ENCODE assay signal across 8 cellular contexts in the genomic region with DNA sequence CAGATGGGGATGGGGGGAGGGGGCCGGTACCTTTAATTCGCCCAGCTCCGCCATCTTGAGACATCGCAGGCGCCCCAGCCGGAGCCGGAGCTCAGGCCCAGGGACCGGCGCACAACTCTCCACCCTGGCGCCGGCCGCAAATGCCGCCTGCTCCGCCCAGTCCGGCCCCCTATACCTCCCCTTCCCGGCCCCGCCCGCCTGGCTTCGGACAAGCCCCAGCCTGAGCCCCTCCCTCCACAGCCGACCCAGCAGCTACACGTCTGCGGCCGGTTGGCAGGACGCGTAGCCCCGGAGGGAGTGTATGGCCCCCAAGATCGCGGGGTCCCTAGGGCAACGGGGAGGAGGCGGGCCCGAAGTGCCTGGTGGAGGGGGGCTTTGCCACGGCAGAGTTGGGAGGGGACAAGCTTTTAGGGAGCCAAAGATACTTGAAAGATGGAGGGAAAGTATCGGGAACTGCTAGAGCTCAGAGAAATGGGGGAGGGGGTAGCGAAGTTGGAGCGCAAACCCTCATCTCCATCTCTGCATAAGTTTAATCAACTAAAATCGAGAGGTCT. TPM values are rescaled to one million over a fixed set of nuclear protein-coding genes. Genes with fewer than 3 reads are reported as not detected.
DNase-seq lines count a peak whose midpoint lies in the region; ATAC-seq, FAIRE-seq and TF ChIP-seq lines count a peak whose summit lies in the region.

Gene PIAS3 (minus strand): TSS at position 145 of the 554 bp plus-strand sequence. CDS start 91 bp downstream, at position 54.

- no peaks in the 10 kb centered on the region for H3K27me3 Mint-ChIP-seq in stimulated activated naive CD8-positive, alpha-beta T cell treated with anti-CD3 and anti-CD28 coated beads, Interleukin-15, amount 100 ng/mL, for 72 hours

- no peaks in the 10 kb centered on the region for H3K9me3 Mint-ChIP-seq in stimulated activated naive CD8-positive, alpha-beta T cell treated with anti-CD3 and anti-CD28 coated beads, Interleukin-15, amount 100 ng/mL, for 72 hours

- H3K9me2 ChIP-seq in Loucy (replicated peaks; ENCODE audit: low read depth, low read length) (no peaks in the 10 kb centered on the region), neural cell (ENCODE audit: insufficient read depth, low read length) (no peaks in the 10 kb centered on the region)

- H3K27ac Mint-ChIP-seq in stimulated activated naive CD8-positive, alpha-beta T cell treated with anti-CD3 and anti-CD28 coated beads, Interleukin-15, amount 100 ng/mL, for 72 hours: peak within 1 kb of the TSS; percentile 84 to 97

- H3K27me3 ChIP-seq in Loucy (ENCODE audit: insufficient read depth, low read length, poor library complexity, severe bottlenecking) (no peaks in the 10 kb centered on the region), neural cell (ENCODE audit: insufficient read depth, low read depth, low read length) (no peaks in the 10 kb centered on the region)

- H3F3A ChIP-seq in Loucy (ENCODE audit: low read depth): peaks cover 3% of the 10 kb centered on the region; the same call in 1 of the 2 replicates
- no peaks in the 10 kb centered on the region for H3F3A ChIP-seq in neural cell (ENCODE audit: insufficient read depth, low read length, poor library complexity, severe bottlenecking)

- H3K79me2 ChIP-seq in Loucy (ENCODE audit: insufficient read depth, low read length) (peaks cover 17% of the 10 kb centered on the region), neural cell (replicated peaks; ENCODE audit: insufficient read depth, low read length) (peaks cover 5% of the 10 kb centered on the region)

- H3K4me3 ChIP-seq in Loucy (ENCODE audit: low read length, poor library complexity, severe bottlenecking) (peak within 1 kb of the TSS; percentile 87), fibroblast of the aortic adventitia (ENCODE audit: low read depth, low read length) (peak within 1 kb of the TSS; percentile 91), neural cell (ENCODE audit: low read length) (peak within 1 kb of the TSS; percentile 94)

- H3K4me1 ChIP-seq in Loucy (ENCODE audit: insufficient read depth, low read length, poor library complexity, severe bottlenecking): peaks cover 11% of the 10 kb centered on the region

- TF ChIP-seq RAD21 in neural cell (conservative IDR thresholded peaks at IDR 0.05): no peak

- H3K4me2 ChIP-seq in Loucy (ENCODE audit: low read depth, low read length, poor library complexity, severe bottlenecking): peak within 1 kb of the TSS; percentile 96
- peak within 1 kb of the TSS; percentile 47 for H3K4me2 ChIP-seq in neural cell (ENCODE audit: low read length)

- FAIRE-seq in H54 (lab: Jason Lieb, UNC): no peak

- peak within 1 kb of the TSS; percentile 68 for H3K27ac ChIP-seq in neural cell (ENCODE audit: low read length)

- H4K20me1 ChIP-seq in Loucy (ENCODE audit: insufficient read depth, low read length, poor library complexity, severe bottlenecking): peaks cover 11% of the 10 kb centered on the region
- no peaks in the 10 kb centered on the region for H4K20me1 ChIP-seq in neural cell (ENCODE audit: insufficient read depth)

- peak within 1 kb of the TSS; percentile 83 for H3K9ac ChIP-seq in Loucy (ENCODE audit: low read depth, low read length, poor library complexity, severe bottlenecking)
- peak within 1 kb of the TSS; percentile 81 for H3K9ac ChIP-seq in neural cell (ENCODE audit: low read length)

- ATAC-seq in stimulated activated naive CD8-positive, alpha-beta T cell treated with anti-CD3 and anti-CD28 coated beads, Interleukin-15, amount 100 ng/mL, for 72 hours: peak; percentile 92

- peak; percentile 75 for TF ChIP-seq POLR2A in H54 (IDR thresholded peaks at IDR 0.05; ENCODE audit: low read depth, low read length)

- peak within 1 kb of the TSS; percentile 92 to 99 for H3K4me3 Mint-ChIP-seq in stimulated activated naive CD8-positive, alpha-beta T cell treated with anti-CD3 and anti-CD28 coated beads, Interleukin-15, amount 100 ng/mL, for 72 hours

- peak; percentile 95 for DNase-seq in ELF-1 (ENCODE audit: low read depth, low spot score)
- peak; percentile 85 for DNase-seq in H54 (ENCODE audit: insufficient read length, low spot score)
- DNase-seq in SHP77 (lab: John Stamatoyannopoulos, UW): peak; percentile 96 to 98
- peak; percentile 95 for DNase-seq in activated effector memory CD4-positive, alpha-beta T cell treated with anti-CD3 and anti-CD28 coated beads, Interleukin-2, amount 50 U/mL, for 16 hours
- peak; percentile 90 for DNase-seq in fibroblast of the aortic adventitia (ENCODE audit: low read depth)
- peak; percentile 88 to 91 for DNase-seq in stimulated activated naive CD8-positive, alpha-beta T cell treated with anti-CD3 and anti-CD28 coated beads, Interleukin-15, amount 100 ng/mL, for 72 hours

- H3K36me3 ChIP-seq in Loucy (ENCODE audit: insufficient read depth, low read length): peaks cover 23% of the 10 kb centered on the region; the same call in 1 of the 2 replicates
- no peaks in the 10 kb centered on the region for H3K36me3 ChIP-seq in neural cell (ENCODE audit: insufficient read depth, low read length)

- peak within 1 kb of the TSS; percentile 93 for H2AFZ ChIP-seq in Loucy (ENCODE audit: low read length)
- peak within 1 kb of the TSS; percentile 74 for H2AFZ ChIP-seq in neural cell (ENCODE audit: low read depth, low read length)

- H3K4me1 Mint-ChIP-seq in stimulated activated naive CD8-positive, alpha-beta T cell treated with anti-CD3 and anti-CD28 coated beads, Interleukin-15, amount 100 ng/mL, for 72 hours: peaks cover 16% of the 10 kb centered on the region

- no peaks in the 10 kb centered on the region for H3K9me3 ChIP-seq in Loucy (ENCODE audit: insufficient read depth, low read depth, low read length)
- no peaks in the 10 kb centered on the region for H3K9me3 ChIP-seq in neural cell (ENCODE audit: low read length)

- no peak for TF ChIP-seq CTCF in Loucy (conservative IDR thresholded peaks at IDR 0.05; ENCODE audit: low read length)
- TF ChIP-seq CTCF in fibroblast of the aortic adventitia (IDR thresholded peaks at IDR 0.05; ENCODE audit: insufficient read depth, low read length): no peak
- no peak for TF ChIP-seq CTCF in neural cell (IDR thresholded peaks at IDR 0.05; ENCODE audit: poor library complexity, severe bottlenecking)

- TF ChIP-seq EP300 in neural cell (conservative IDR thresholded peaks at IDR 0.05; ENCODE audit: poor library complexity, severe bottlenecking): no peak

TF ChIP-seq in neural cell, 6 proteins besides CTCF, POLR2A, EP300 and RAD21:
- peak; percentile 5 for TF ChIP-seq MXI1 (conservative IDR thresholded peaks at IDR 0.05; ENCODE audit: poor library complexity, severe bottlenecking)
- no peak for TF ChIP-seq SMC3 (conservative IDR thresholded peaks at IDR 0.05; ENCODE audit: poor library complexity)
- TF ChIP-seq POLR2AphosphoS5 (IDR thresholded peaks at IDR 0.05): no peak
- TF ChIP-seq EZH2 (IDR thresholded peaks at IDR 0.05; ENCODE audit: borderline replicate concordance, insufficient read depth, low read length, poor library complexity, severe bottlenecking): no peak
- TF ChIP-seq TAF1 (IDR thresholded peaks at IDR 0.05; ENCODE audit: low read depth): peak; percentile 72
- TF ChIP-seq REST (IDR thresholded peaks at IDR 0.05; ENCODE audit: borderline replicate concordance): no peak

RNA-seq across cellular contexts. Expression of gene PIAS3, which starts in this region (rescaled TPM):
- 6.4 and 24.6 TPM in 2 replicates for total RNA-seq in fibroblast of the aortic adventitia (ENCODE audit: low replicate concordance)
- 15.0 and 16.5 TPM in 2 replicates for polyA plus RNA-seq in neural cell
- 10.2 and 12.4 TPM in 2 replicates for polyA minus RNA-seq in neural cell

Comparison
In these comparisons a context has a peak if more than half of its experiments do, and no peak if none do; other contexts are left out.
1. Peak in every context shown above with its lines: DNase-seq, ATAC-seq, H3K4me3 ChIP-seq and H3K27ac ChIP-seq.